Comparison of ENCODE assay signal across 12 cellular contexts in genomic region chr20:10508060-10508459, GRCh38.
DNase-seq lines count a peak whose midpoint lies in the region; ATAC-seq, FAIRE-seq and TF ChIP-seq lines count a peak whose summit lies in the region.
"Had no signal": no experiment of that assay in that cellular context is flagged by ENCODE, and none has a peak within 500 bp of the region (broad histone marks: within the 10 kb centered on the region; RNA-seq: fewer than 3 reads in every experiment).

No MANE protein-coding gene starts in this region.

- H3K36me3 ChIP-seq in MG63 (no peaks in the 10 kb centered on the region), esophagus squamous epithelium (no peaks in the 10 kb centered on the region), ovary (no peaks in the 10 kb centered on the region)

- TF ChIP-seq CTCF in A549 (IDR thresholded peaks at IDR 0.05) (no peak), esophagus squamous epithelium (IDR thresholded peaks at IDR 0.05) (no peak), ovary (IDR thresholded peaks at IDR 0.05) (no peak)

- H3K27me3 ChIP-seq in MG63: no peaks in the 10 kb centered on the region
- H3K27me3 ChIP-seq in esophagus squamous epithelium: no peaks in the 10 kb centered on the region
- no peaks in the 10 kb centered on the region for H3K27me3 ChIP-seq in ovary

- H3K4me1 ChIP-seq in A549 (peaks cover 69% of the 10 kb centered on the region), esophagus squamous epithelium (peaks cover 47 to 85% (median 71%) of the 10 kb centered on the region in 3 donors), ovary (ENCODE audit: insufficient read depth) (peaks cover 31% of the 10 kb centered on the region)

- DNase-seq in A549 (ENCODE audit: low read depth in 1 of 2, low spot score in 1 of 2) (no peak), MG63 (peak; percentile 70), esophagus squamous epithelium (lab: John Stamatoyannopoulos, UW) (no peak), ovary (peak in 3 of 5 donors; percentile 26 to 62 (median 34)), NCI-H748 treated with DMSO at 0.1 percent for 48 hours (lab: John Stamatoyannopoulos, UW) (no peak), NCI-H2029 (lab: John Stamatoyannopoulos, UW) (no peak)
- no peak for DNase-seq in activated CD4-positive, alpha-beta T cell treated with anti-CD3 and anti-CD28 coated beads, Interleukin-2, amount 50 U/mL, for 4 hours
- DNase-seq: stimulated activated CD4-positive, alpha-beta T cell treated with anti-CD3 and anti-CD28 coated beads, Interleukin-2, amount 100 ng/mL, for 24 hours; stimulated activated naive CD4-positive, alpha-beta T cell had no signal

- intact Hi-C loops in esophagus squamous epithelium (cut with DNase I): no loop called here
- intact Hi-C loops in ovary (cut with DNase I): no loop called here

- H3K27ac ChIP-seq in A549 (peak overlapping the region; percentile 88 to 89; a peak in 5 of 6 replicates), esophagus squamous epithelium (peak overlapping the region; percentile 75 to 86 (median 84)), ovary (peak overlapping the region; percentile 12 to 58)

- no peak for FAIRE-seq in A549 (lab: Jason Lieb, UNC)
- FAIRE-seq: islet of Langerhans, TTC549 had no signal

- ATAC-seq in A549 (no peak), GM18873 (IDR thresholded peaks at IDR 0.05; ENCODE audit: low FRiP score, unreplicated experiment) (no peak)

- H3K4me2 ChIP-seq in A549: peak overlapping the region; percentile 33

- H3K4me3 ChIP-seq in A549 (no peak overlapping the region), MG63 (no peak overlapping the region), esophagus squamous epithelium (no peak overlapping the region), ovary (no peak overlapping the region)

- WGBS in A549 (ENCODE audit: missing lambda C conversion rate): 89% methylated on average over 4 of the region's 4 CpGs
- WGBS in esophagus squamous epithelium, 2 donors: 18 to 34% methylated on average over 4 of the region's 4 CpGs
- 38 to 43% (median 42%) methylated on average over 4 of the region's 4 CpGs for WGBS in ovary, 3 donors

- TF ChIP-seq POLR2A in A549 (IDR thresholded peaks at IDR 0.05; ENCODE audit: low read length) (no peak), esophagus squamous epithelium (IDR thresholded peaks at IDR 0.05) (no peak), ovary (IDR thresholded peaks at IDR 0.05) (no peak)

- no peak for TF ChIP-seq RAD21 in A549 (conservative IDR thresholded peaks at IDR 0.05 in 1 of 2, IDR thresholded peaks at IDR 0.05 in 1 of 2)

- POLR2A ChIA-PET in A549 (lab: Yijun Ruan, JAX): no interaction called here

- no peak for TF ChIP-seq EP300 in A549 (IDR thresholded peaks at IDR 0.05)
- no peak for TF ChIP-seq EP300 in ovary (IDR thresholded peaks at IDR 0.05)

- CTCF ChIA-PET in A549 (lab: Yijun Ruan, JAX): interaction anchor here (1.7 kb wide), 1 partner anchor 891 kb away, joined by 3 read pairs; no protein-coding TSS in a partner anchor

- no peaks in the 10 kb centered on the region for H3K9me3 ChIP-seq in A549
- no peaks in the 10 kb centered on the region for H3K9me3 ChIP-seq in MG63
- no peaks in the 10 kb centered on the region for H3K9me3 ChIP-seq in esophagus squamous epithelium
- H3K9me3 ChIP-seq in ovary: no peaks in the 10 kb centered on the region

TF ChIP-seq in A549, 52 proteins besides CTCF, POLR2A, EP300 and RAD21:
- no peak for TF ChIP-seq ZSCAN20 (CRISPR knock-in tag; IDR thresholded peaks at IDR 0.05)
- no peak for TF ChIP-seq MYC (IDR thresholded peaks at IDR 0.05; ENCODE audit: borderline replicate concordance, low read length)
- no peak for TF ChIP-seq MAZ (IDR thresholded peaks at IDR 0.05; ENCODE audit: borderline replicate concordance, low read depth, low read length)
- no peak for TF ChIP-seq MAFK (IDR thresholded peaks at IDR 0.05; ENCODE audit: partially characterized antibody)
- TF ChIP-seq RFX5 (IDR thresholded peaks at IDR 0.05): no peak
- no peak for TF ChIP-seq POLR2AphosphoS2 (conservative IDR thresholded peaks at IDR 0.05; ENCODE audit: low read length)
- TF ChIP-seq EHF (CRISPR knock-in tag; IDR thresholded peaks at IDR 0.05): no peak

Comparison
In these comparisons a context has a peak if more than half of its experiments do, and no peak if none do; other contexts are left out.
1. DNase-seq: peak in MG63 (single experiment) and ovary (3 of 5); none in A549 (0 of 2), esophagus squamous epithelium (single experiment), NCI-H748 treated with DMSO at 0.1 percent for 48 hours (single experiment), activated CD4-positive, alpha-beta T cell treated with anti-CD3 and anti-CD28 coated beads, Interleukin-2, amount 50 U/mL, for 4 hours (0 of 2) and NCI-H2029 (single experiment).
2. H3K27ac ChIP-seq: peak in every context shown above with its lines; median percentile 88 in A549; 84 in esophagus squamous epithelium; 35 in ovary.